In genomic region chr6:27295301-27296079, GRCh38 we compare ENCODE assay signal across 11 cellular contexts. TPM values are rescaled to one million over a fixed set of nuclear protein-coding genes. Genes with fewer than 3 reads are reported as not detected.
DNase-seq lines count a peak whose midpoint lies in the region; ATAC-seq lines count a peak whose summit lies in the region.
"Had no signal": no experiment of that assay in that cellular context is flagged by ENCODE, and none has a peak within 500 bp of the region (broad histone marks: within the 10 kb centered on the region; RNA-seq: fewer than 3 reads in every experiment).

No MANE protein-coding gene starts in this region.

- H3K36me3 Mint-ChIP-seq in stimulated activated memory B cell treated with anti-CD40 and anti-IgM and Interleukin-4, amounts not matched to agents 10 μg/mL and 1 μg/mL and 100 μg/mL, for 72 hours: peaks cover 5% of the 10 kb centered on the region

- no peaks in the 10 kb centered on the region for H3K9me3 ChIP-seq in trophoblast cell (ENCODE audit: insufficient read depth, low read depth, low read length)

- H2BK5ac ChIP-seq in trophoblast cell (ENCODE audit: low read depth, low read length, poor library complexity): no peak overlapping the region

- H3K79me2 ChIP-seq in trophoblast cell (ENCODE audit: control insufficient read depth, insufficient read depth, low read length, poor library complexity): no peaks in the 10 kb centered on the region

- H3K36me3 ChIP-seq in trophoblast cell (ENCODE audit: control insufficient read depth in 1 of 2, insufficient read depth in 2 of 2, low read length in 2 of 2): no peaks in the 10 kb centered on the region

- DNase-seq in DMS53 (lab: John Stamatoyannopoulos, UW) (peak; percentile 40), DMS53 treated with DMSO at 0.1 percent for 48 hours (lab: John Stamatoyannopoulos, UW; ENCODE audit: unreplicated experiment) (no peak), NCI-H446 (lab: John Stamatoyannopoulos, UW) (peak; percentile 64 to 81), ecto neural progenitor cell (ENCODE audit: low spot score) (peak; percentile 58), trophoblast cell (peak in 1 of 2 donors; percentile 26), posterior vena cava (ENCODE audit: low spot score) (no peak)
- DNase-seq: AML-193 had no signal

- H2BK120ac ChIP-seq in trophoblast cell (ENCODE audit: insufficient read depth, low read length, poor library complexity): no peak overlapping the region

- peak overlapping the region; percentile 68 for H3K4me3 ChIP-seq in trophoblast cell (ENCODE audit: low read depth, low read length)

- H3K14ac ChIP-seq in trophoblast cell (ENCODE audit: low read length): no peak overlapping the region

- H3K23ac ChIP-seq in trophoblast cell (ENCODE audit: low read length): no peak overlapping the region

- WGBS in trophoblast cell (ENCODE audit: extremely low coverage, insufficient coverage, insufficient read length): no CpG with 5 or more reads among the region's 20 CpGs

- peaks cover 17% of the 10 kb centered on the region for H3K9me3 Mint-ChIP-seq in stimulated activated memory B cell treated with anti-CD40 and anti-IgM and Interleukin-4, amounts not matched to agents 10 μg/mL and 1 μg/mL and 100 μg/mL, for 72 hours

- H3K4me3 Mint-ChIP-seq in stimulated activated memory B cell treated with anti-CD40 and anti-IgM and Interleukin-4, amounts not matched to agents 10 μg/mL and 1 μg/mL and 100 μg/mL, for 72 hours: no peak overlapping the region

- no peak overlapping the region for H3K9ac ChIP-seq in trophoblast cell (ENCODE audit: low read length)

- no peak overlapping the region for H3K27ac ChIP-seq in trophoblast cell (ENCODE audit: low read depth, low read length)
- H3K27ac ChIP-seq: epithelial cell of prostate had no signal

- H2AFZ ChIP-seq in trophoblast cell (ENCODE audit: insufficient read depth, low read length, poor library complexity): no peak overlapping the region

- H4K91ac ChIP-seq in trophoblast cell (ENCODE audit: low read depth, low read length): no peak overlapping the region

- no peak overlapping the region for H2BK12ac ChIP-seq in trophoblast cell (ENCODE audit: low read length)

- ATAC-seq in GM19035 (IDR thresholded peaks at IDR 0.05; ENCODE audit: unreplicated experiment): no peak
- ATAC-seq in stimulated activated memory B cell treated with anti-CD40 and anti-IgM and Interleukin-4, amounts not matched to agents 10 μg/mL and 1 μg/mL and 100 μg/mL, for 72 hours: no peak

- peaks cover 0 to 4% of the 10 kb centered on the region in 2 experiments for H3K4me1 ChIP-seq in trophoblast cell (ENCODE audit: control insufficient read depth in 1 of 2, insufficient read depth in 2 of 2, low read length in 2 of 2)

- H3K18ac ChIP-seq in trophoblast cell (ENCODE audit: low read length): no peak overlapping the region

- intact Hi-C loops in posterior vena cava (cut with DNase I): no loop called here

- no peaks in the 10 kb centered on the region for H3K27me3 ChIP-seq in trophoblast cell (ENCODE audit: insufficient read depth, low read length)

- no peak overlapping the region for H4K12ac ChIP-seq in trophoblast cell (ENCODE audit: low read depth, low read length)

- no peak overlapping the region for H4K8ac ChIP-seq in trophoblast cell (ENCODE audit: low read depth, low read length)

- H3K79me1 ChIP-seq in trophoblast cell (ENCODE audit: low read length): no peaks in the 10 kb centered on the region

- H3K27me3 Mint-ChIP-seq in stimulated activated memory B cell treated with anti-CD40 and anti-IgM and Interleukin-4, amounts not matched to agents 10 μg/mL and 1 μg/mL and 100 μg/mL, for 72 hours: peaks cover 88% of the 10 kb centered on the region

- H3K4me2 ChIP-seq in trophoblast cell (ENCODE audit: low read length): peak overlapping the region; percentile 70

- no peak overlapping the region for H2AK5ac ChIP-seq in trophoblast cell (ENCODE audit: low read length)

- H3K4me1 Mint-ChIP-seq in stimulated activated memory B cell treated with anti-CD40 and anti-IgM and Interleukin-4, amounts not matched to agents 10 μg/mL and 1 μg/mL and 100 μg/mL, for 72 hours: no peaks in the 10 kb centered on the region

- H3K27ac Mint-ChIP-seq in stimulated activated memory B cell treated with anti-CD40 and anti-IgM and Interleukin-4, amounts not matched to agents 10 μg/mL and 1 μg/mL and 100 μg/mL, for 72 hours: no peak overlapping the region

- no peak overlapping the region for H3K4ac ChIP-seq in trophoblast cell (ENCODE audit: low read depth, low read length)

RNA-seq across cellular contexts. Expression of gene POM121L2, which starts 16.6 kb away (rescaled TPM):
- 0.01 TPM in 2 replicates for polyA plus RNA-seq in trophoblast cell (2013)
- total RNA-seq in posterior vena cava: not detected
- total RNA-seq: temporal lobe had no signal

RNA-seq across cellular contexts. Expression of gene PRSS16, which starts 48.0 kb away (rescaled TPM):
- polyA plus RNA-seq in trophoblast cell (2013): 10.0 and 10.1 TPM in 2 replicates
- total RNA-seq in posterior vena cava: under 1 TPM in 1 of 2 donors, not detected in 1; 0.28 TPM
- total RNA-seq: temporal lobe had no signal

Comparison
In these comparisons a context has a peak if more than half of its experiments do, and no peak if none do; other contexts are left out.
1. DNase-seq: peak in DMS53 (single experiment), NCI-H446 (2 of 2) and ecto neural progenitor cell (single experiment); none in DMS53 treated with DMSO at 0.1 percent for 48 hours (single experiment) and posterior vena cava (single experiment).